Comparison of ENCODE assay signal across 29 cellular contexts in the genomic region with DNA sequence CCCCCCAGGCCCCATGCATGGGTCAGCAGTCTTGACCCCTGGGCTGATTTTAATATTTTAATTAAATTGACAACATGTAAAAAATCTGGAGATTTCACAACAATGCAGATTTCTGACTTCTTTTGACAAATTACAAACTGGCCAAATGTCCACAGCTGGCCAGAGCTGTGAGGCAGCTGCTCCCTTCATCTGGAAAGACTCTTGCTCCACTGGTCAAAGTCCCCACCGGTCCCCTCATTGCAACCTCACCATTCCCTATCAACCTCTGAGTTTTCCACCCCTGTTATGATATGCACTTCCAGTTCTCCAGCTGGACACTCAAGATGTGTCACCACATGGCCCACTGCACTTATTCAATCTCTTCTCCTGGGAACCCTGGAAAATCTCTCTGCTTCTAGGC.
"Had no signal": no experiment of that assay in that cellular context is flagged by ENCODE, and none has a peak within 500 bp of the region (broad histone marks: within the 10 kb centered on the region; RNA-seq: fewer than 3 reads in every experiment).

No MANE protein-coding gene starts in this region.

- DNase-seq: activated CD4-positive, alpha-beta memory T cell treated with anti-CD3 and anti-CD28 coated beads, Interleukin-2, amount 10 ng/mL, durations not matched to agents 7 days and 5 days; activated CD4-positive, alpha-beta T cell treated with anti-CD3 and anti-CD28 coated beads for 1 hour; activated CD4-positive, alpha-beta T cell treated with anti-CD3 and anti-CD28 coated beads for 48 hours; activated CD4-positive, CD25-positive, alpha-beta regulatory T cell; activated effector memory CD4-positive, alpha-beta T cell treated with anti-CD3 and anti-CD28 coated beads, Interleukin-2, amount 50 U/mL, for 16 hours; activated naive CD4-positive, alpha-beta T cell; activated naive CD4-positive, alpha-beta T cell treated with anti-CD3 and anti-CD28 coated beads, Interleukin-2, amount 50 U/mL, for 16 hours; activated naive CD8-positive, alpha-beta T cell treated with anti-CD3 and anti-CD28 coated beads for 36 hours; activated T-cell treated with anti-CD3 and anti-CD28 coated beads, Interleukin-2, amount 50 U/mL, for 1 hour; activated T-cell treated with anti-CD3 and anti-CD28 coated beads, Interleukin-2, amount 50 U/mL, for 72 hours; amniotic stem cell; aorta; brain microvascular endothelial cell; MM.1S; MV-4-11; NCI-H1092; NCI-H1436 treated with DMSO at 0.1 percent for 48 hours; NCI-H1694 treated with DMSO at 0.1 percent for 48 hours; NCI-H2029; NCI-H345; NCI-H524 treated with DMSO at 0.1 percent for 48 hours; SW 1271; T-helper 1 cell; T-helper 2 cell; T-helper 9 cell; WERI-Rb-1 had no signal

- H3K4me1 Mint-ChIP-seq: activated CD4-positive, alpha-beta memory T cell treated with anti-CD3 and anti-CD28 coated beads, Interleukin-2, amount 10 ng/mL, durations not matched to agents 7 days and 5 days; activated naive CD8-positive, alpha-beta T cell treated with anti-CD3 and anti-CD28 coated beads for 36 hours; activated T-helper 17 cell treated with anti-CD3 and anti-CD28 coated beads, Interleukin-2, amount 50 U/mL, for 72 hours; central memory CD8-positive, alpha-beta T cell had no signal

- H3K27ac Mint-ChIP-seq: activated CD4-positive, alpha-beta memory T cell treated with anti-CD3 and anti-CD28 coated beads, Interleukin-2, amount 10 ng/mL, durations not matched to agents 7 days and 5 days; activated naive CD8-positive, alpha-beta T cell treated with anti-CD3 and anti-CD28 coated beads for 36 hours; activated T-cell treated with anti-CD3 and anti-CD28 coated beads, Interleukin-2, amount 50 U/mL, for 72 hours; activated T-helper 17 cell treated with anti-CD3 and anti-CD28 coated beads, Interleukin-2, amount 50 U/mL, for 72 hours had no signal

- H3K36me3 ChIP-seq: brain microvascular endothelial cell, WERI-Rb-1 had no signal

- H3K36me3 Mint-ChIP-seq: activated naive CD8-positive, alpha-beta T cell treated with anti-CD3 and anti-CD28 coated beads for 36 hours had no signal

- H3K9me3 Mint-ChIP-seq: activated CD4-positive, alpha-beta memory T cell treated with anti-CD3 and anti-CD28 coated beads, Interleukin-2, amount 10 ng/mL, durations not matched to agents 7 days and 5 days had no signal

- H3K27me3 ChIP-seq: brain microvascular endothelial cell had no signal

- H3K27ac ChIP-seq: brain microvascular endothelial cell, RWPE1, WERI-Rb-1 had no signal

- H3K27me3 Mint-ChIP-seq: activated CD4-positive, alpha-beta memory T cell treated with anti-CD3 and anti-CD28 coated beads, Interleukin-2, amount 10 ng/mL, durations not matched to agents 7 days and 5 days; activated naive CD8-positive, alpha-beta T cell treated with anti-CD3 and anti-CD28 coated beads for 36 hours had no signal

- H3K4me3 Mint-ChIP-seq: activated CD4-positive, alpha-beta memory T cell treated with anti-CD3 and anti-CD28 coated beads, Interleukin-2, amount 10 ng/mL, durations not matched to agents 7 days and 5 days; activated naive CD8-positive, alpha-beta T cell treated with anti-CD3 and anti-CD28 coated beads for 36 hours; activated T-cell treated with anti-CD3 and anti-CD28 coated beads, Interleukin-2, amount 50 U/mL, for 72 hours; activated T-helper 17 cell treated with anti-CD3 and anti-CD28 coated beads, Interleukin-2, amount 50 U/mL, for 72 hours; central memory CD8-positive, alpha-beta T cell had no signal
